ENCODE assay signal across 1 cellular context in genomic region chr14:94543450-94544123, GRCh38.
TF ChIP-seq lines count a peak whose summit lies in the region.

No MANE protein-coding gene starts in this region.

TF ChIP-seq in HepG2, 621 proteins besides CTCF, POLR2A, EP300 and RAD21 (continued from another document and continues in another):
- TF ChIP-seq MLX (CRISPR knock-in tag; IDR thresholded peaks at IDR 0.05) = no peak
- no peak for TF ChIP-seq KDM5B (CRISPR knock-in tag; IDR thresholded peaks at IDR 0.05; ENCODE audit: borderline replicate concordance)
- no peak for TF ChIP-seq KMT2A (CRISPR knock-in tag; IDR thresholded peaks at IDR 0.05)
- no peak for TF ChIP-seq POLR2AphosphoS5 (IDR thresholded peaks at IDR 0.05; ENCODE audit: low read depth, low read length)
- no peak for TF ChIP-seq BRD4 (CRISPR knock-in tag; IDR thresholded peaks at IDR 0.05)
- no peak for TF ChIP-seq ZZZ3 (CRISPR knock-in tag; IDR thresholded peaks at IDR 0.05; ENCODE audit: borderline replicate concordance)
- no peak for TF ChIP-seq ZBTB21 (CRISPR knock-in tag; IDR thresholded peaks at IDR 0.05)
- no peak for TF ChIP-seq SP5 (CRISPR knock-in tag; IDR thresholded peaks at IDR 0.05; ENCODE audit: borderline replicate concordance, low read depth)
- 0 out of 2 replicates have a peak, but pooled peaks have one; percentile 54 for TF ChIP-seq HBP1 (CRISPR knock-in tag; IDR thresholded peaks at IDR 0.05; ENCODE audit: low read depth)
- TF ChIP-seq ZNF230 (CRISPR knock-in tag; IDR thresholded peaks at IDR 0.05) = no peak
- no peak for TF ChIP-seq GTF3A (CRISPR knock-in tag; conservative IDR thresholded peaks at IDR 0.05)
- no peak for TF ChIP-seq ZNF710 (CRISPR knock-in tag; IDR thresholded peaks at IDR 0.05; ENCODE audit: borderline replicate concordance)
- TF ChIP-seq DNMT3B (CRISPR knock-in tag; conservative IDR thresholded peaks at IDR 0.05) = no peak
- no peak for TF ChIP-seq SP1 (IDR thresholded peaks at IDR 0.05)
- TF ChIP-seq SP1 (CRISPR knock-in tag; IDR thresholded peaks at IDR 0.05) = no peak
- TF ChIP-seq FOXA1 (IDR thresholded peaks at IDR 0.05) = no peak
- TF ChIP-seq FOXA1 (CRISPR knock-in tag; IDR thresholded peaks at IDR 0.05) = peak; percentile 71
- TF ChIP-seq MXI1 (IDR thresholded peaks at IDR 0.05; ENCODE audit: borderline replicate concordance, low read depth, low read length) = no peak
- no peak for TF ChIP-seq PBX2 (CRISPR knock-in tag; IDR thresholded peaks at IDR 0.05)
- no peak for TF ChIP-seq YEATS2 (CRISPR knock-in tag; IDR thresholded peaks at IDR 0.05; ENCODE audit: borderline replicate concordance)
- TF ChIP-seq ZNF530 (CRISPR knock-in tag; IDR thresholded peaks at IDR 0.05; ENCODE audit: low read depth) = no peak
- TF ChIP-seq ZBTB26 (CRISPR knock-in tag; IDR thresholded peaks at IDR 0.05; ENCODE audit: borderline replicate concordance) = no peak
- no peak for TF ChIP-seq RBFOX2 (IDR thresholded peaks at IDR 0.05; ENCODE audit: low read depth, low read length)
- no peak for TF ChIP-seq RFXANK (CRISPR knock-in tag; IDR thresholded peaks at IDR 0.05)
- no peak for TF ChIP-seq PLSCR1 (CRISPR knock-in tag; IDR thresholded peaks at IDR 0.05; ENCODE audit: borderline replicate concordance)
- no peak for TF ChIP-seq ZBTB14 (CRISPR knock-in tag; IDR thresholded peaks at IDR 0.05)
- no peak for TF ChIP-seq ZNF546 (CRISPR knock-in tag; conservative IDR thresholded peaks at IDR 0.05)
- no peak for TF ChIP-seq NR2C2 (CRISPR knock-in tag; IDR thresholded peaks at IDR 0.05; ENCODE audit: borderline replicate concordance)
- TF ChIP-seq KDM3A (CRISPR knock-in tag; IDR thresholded peaks at IDR 0.05; ENCODE audit: low read depth) = no peak
- no peak for TF ChIP-seq BRCA1 (CRISPR knock-in tag; IDR thresholded peaks at IDR 0.05)
- no peak for TF ChIP-seq ZNF333 (CRISPR knock-in tag; IDR thresholded peaks at IDR 0.05; ENCODE audit: borderline replicate concordance)
- TF ChIP-seq ZNF232 (CRISPR knock-in tag; IDR thresholded peaks at IDR 0.05; ENCODE audit: borderline replicate concordance) = peak; percentile 29; the same call in 1 of the 2 replicates
- TF ChIP-seq ZNF724P (CRISPR knock-in tag; IDR thresholded peaks at IDR 0.05; ENCODE audit: borderline replicate concordance) = no peak
- no peak for TF ChIP-seq CHCHD3 (CRISPR knock-in tag; IDR thresholded peaks at IDR 0.05)
- TF ChIP-seq DPF2 (CRISPR knock-in tag; IDR thresholded peaks at IDR 0.05; ENCODE audit: borderline replicate concordance, low read depth) = no peak
- no peak for TF ChIP-seq ZBED4 (CRISPR knock-in tag; IDR thresholded peaks at IDR 0.05; ENCODE audit: borderline replicate concordance)
- TF ChIP-seq ZNF44 (CRISPR knock-in tag; IDR thresholded peaks at IDR 0.05) = no peak
- peak; percentile 25; the same call in 1 of the 2 replicates for TF ChIP-seq HNF4A (CRISPR knock-in tag; IDR thresholded peaks at IDR 0.05)
- TF ChIP-seq ZNF782 (CRISPR knock-in tag; IDR thresholded peaks at IDR 0.05; ENCODE audit: borderline replicate concordance) = no peak
- no peak for TF ChIP-seq ZNF839 (CRISPR knock-in tag; IDR thresholded peaks at IDR 0.05; ENCODE audit: borderline replicate concordance)
- no peak for TF ChIP-seq ZNF749 (CRISPR knock-in tag; IDR thresholded peaks at IDR 0.05; ENCODE audit: borderline replicate concordance)
- no peak for TF ChIP-seq ZSCAN20 (CRISPR knock-in tag; IDR thresholded peaks at IDR 0.05; ENCODE audit: borderline replicate concordance)
- no peak for TF ChIP-seq ZBTB33 (CRISPR knock-in tag; IDR thresholded peaks at IDR 0.05)
- no peak for TF ChIP-seq EZH2 (conservative IDR thresholded peaks at IDR 0.05; ENCODE audit: low read depth, low read length)
- TF ChIP-seq ZNF543 (CRISPR knock-in tag; IDR thresholded peaks at IDR 0.05) = no peak
- no peak for TF ChIP-seq EHMT2 (IDR thresholded peaks at IDR 0.05; ENCODE audit: borderline replicate concordance, low read depth, low read length)
- TF ChIP-seq ZNF430 (CRISPR knock-in tag; IDR thresholded peaks at IDR 0.05) = no peak
- TF ChIP-seq CC2D1A (CRISPR knock-in tag; IDR thresholded peaks at IDR 0.05) = no peak
- no peak for TF ChIP-seq REST (IDR thresholded peaks at IDR 0.05; ENCODE audit: borderline replicate concordance in 1 of 2, low read depth in 1 of 2, low read length in 2 of 2)
- TF ChIP-seq NPAS2 (CRISPR knock-in tag; IDR thresholded peaks at IDR 0.05; ENCODE audit: borderline replicate concordance) = no peak
- TF ChIP-seq MEIS2 (CRISPR knock-in tag; IDR thresholded peaks at IDR 0.05) = no peak
- TF ChIP-seq STAG1 (CRISPR knock-in tag; IDR thresholded peaks at IDR 0.05) = no peak; the same call in 1 of the 2 replicates
